In the genomic region with DNA sequence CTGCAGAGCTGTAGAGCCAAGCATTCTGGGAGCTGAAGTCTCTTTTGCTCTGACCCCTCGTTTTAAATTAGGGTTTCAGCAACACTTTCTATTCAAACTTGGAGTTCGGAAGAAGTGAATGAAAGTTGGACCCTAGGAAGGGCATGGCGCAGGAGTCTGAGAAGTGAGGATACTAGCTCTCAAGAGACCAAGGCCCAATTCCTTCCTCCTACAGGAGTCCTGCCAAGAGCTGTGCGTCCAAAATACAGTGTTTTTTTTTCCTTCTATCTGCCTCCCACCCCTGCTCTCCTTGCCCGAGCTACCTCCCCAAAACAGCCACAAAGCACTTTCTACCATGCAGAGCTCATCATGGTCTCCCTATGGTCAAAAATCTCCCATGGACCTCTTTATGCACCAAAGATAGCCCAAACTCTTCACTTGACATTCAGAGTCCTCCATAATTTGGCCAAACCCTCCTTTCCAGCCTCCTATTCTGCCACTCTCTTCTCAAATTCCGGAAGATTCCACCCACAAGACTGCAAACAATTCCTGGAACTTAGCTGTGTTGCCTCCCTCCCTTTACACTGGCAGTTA, we compare ENCODE assay signal across 8 cellular contexts. TPM values are rescaled to one million over a fixed set of nuclear protein-coding genes. Genes with fewer than 3 reads are reported as not detected.
DNase-seq lines count a peak whose midpoint lies in the region; ATAC-seq and TF ChIP-seq lines count a peak whose summit lies in the region.

No MANE protein-coding gene starts in this region.

- H3K9me3 ChIP-seq in liver (ENCODE audit: control insufficient read depth in 4 of 4, low read length in 3 of 4), result no peaks in the 10 kb centered on the region
- no peaks in the 10 kb centered on the region for H3K9me3 ChIP-seq in thymus (ENCODE audit: control insufficient read depth)

- in situ Hi-C loops in astrocyte of the cerebellum (cut with HindIII; ENCODE audit: low sequenced_read_pairs), result no loop called here

- H3K36me3 ChIP-seq in liver (ENCODE audit: control insufficient read depth in 4 of 4, insufficient read depth in 3 of 4, low read depth in 1 of 4, low read length in 3 of 4) (no peaks in the 10 kb centered on the region), thymus (ENCODE audit: control insufficient read depth, insufficient read depth) (no peaks in the 10 kb centered on the region)

- intact Hi-C loops in activated CD4-positive, alpha-beta T cell treated with anti-CD3 and anti-CD28 coated beads for 36 hours (cut with DNase I, micrococcal nuclease), result loop anchor here (5.0 kb wide), 4 partner anchors 197 to 683 kb away; a partner anchor contains a TSS

- H3K27ac ChIP-seq in liver (ENCODE audit: low read depth in 1 of 2, low read length in 2 of 2) (peak overlapping the region; percentile 76 to 90), thymus (ENCODE audit: low read depth) (no peak overlapping the region)

- peaks cover 8% of the 10 kb centered on the region for H3K9me3 Mint-ChIP-seq in activated CD4-positive, alpha-beta T cell treated with anti-CD3 and anti-CD28 coated beads for 36 hours (ENCODE audit: low read depth)

- H3K9ac ChIP-seq in liver (ENCODE audit: low read depth in 1 of 2, low read length in 2 of 2), result no peak overlapping the region

- peaks cover 6 to 37% (median 14%) of the 10 kb centered on the region in 4 donors for H3K4me1 ChIP-seq in liver (ENCODE audit: control insufficient read depth in 4 of 4, insufficient read depth in 4 of 4, low read length in 3 of 4)
- H3K4me1 ChIP-seq in thymus (ENCODE audit: control insufficient read depth, insufficient read depth, low read length), result peaks cover 10% of the 10 kb centered on the region

- peaks cover 36% of the 10 kb centered on the region for H3K36me3 Mint-ChIP-seq in activated CD4-positive, alpha-beta T cell treated with anti-CD3 and anti-CD28 coated beads for 36 hours (ENCODE audit: low read depth)

- CTCF ChIA-PET in activated CD4-positive, alpha-beta T cell treated with anti-CD3 and anti-CD28 coated beads for 36 hours (lab: Charles Lee), result interaction anchor here (0.6 to 1.9 kb wide), 6 partner anchors 15 to 518 kb away, joined by 3 to 5 read pairs (median 4); no protein-coding TSS in a partner anchor

- ATAC-seq in activated CD4-positive, alpha-beta T cell treated with anti-CD3 and anti-CD28 coated beads for 36 hours, result no peak
- ATAC-seq in HG03196 (IDR thresholded peaks at IDR 0.05; ENCODE audit: unreplicated experiment), result no peak

- no peaks in the 10 kb centered on the region for H3K27me3 Mint-ChIP-seq in activated CD4-positive, alpha-beta T cell treated with anti-CD3 and anti-CD28 coated beads for 36 hours

- DNase-seq in activated CD4-positive, alpha-beta T cell treated with anti-CD3 and anti-CD28 coated beads for 36 hours, result no peak
- no peak for DNase-seq in activated CD4-positive, alpha-beta T cell treated with anti-CD3 and anti-CD28 coated beads, Interleukin-2, amount 50 U/mL, for 48 hours
- no peak for DNase-seq in astrocyte of the cerebellum (ENCODE audit: low read depth)
- no peak for DNase-seq in NCI-H82 treated with DMSO at 0.1 percent for 48 hours (lab: John Stamatoyannopoulos, UW; ENCODE audit: unreplicated experiment)
- no peak for DNase-seq in epidermal melanocyte (ENCODE audit: insufficient read length, low spot score)

- H3K4me1 Mint-ChIP-seq in activated CD4-positive, alpha-beta T cell treated with anti-CD3 and anti-CD28 coated beads for 36 hours, result peaks cover 44% of the 10 kb centered on the region

- 74% methylated on average over 6 of the region's 6 CpGs for WGBS in liver
- 80% methylated on average over 6 of the region's 6 CpGs for WGBS in thymus

- peaks cover 0 to 3% (median 0%) of the 10 kb centered on the region in 4 donors for H3K27me3 ChIP-seq in liver (ENCODE audit: control insufficient read depth in 4 of 4, insufficient read depth in 4 of 4, low read length in 3 of 4)
- H3K27me3 ChIP-seq in thymus (ENCODE audit: control insufficient read depth, insufficient read depth), result no peaks in the 10 kb centered on the region

- TF ChIP-seq CTCF in astrocyte of the cerebellum (IDR thresholded peaks at IDR 0.05; ENCODE audit: low read depth, low read length, missing control alignments) (no peak), liver (IDR thresholded peaks at IDR 0.05; ENCODE audit: low read depth, low read length, missing input control) (no peak)

- TF ChIP-seq RAD21 in liver (IDR thresholded peaks at IDR 0.05), result no peak

- H3K4me3 ChIP-seq in astrocyte of the cerebellum (ENCODE audit: low read depth, low read length), result peak overlapping the region; percentile 98
- H3K4me3 ChIP-seq in liver (ENCODE audit: low read depth in 1 of 3, low read length in 3 of 3), result peak overlapping the region; percentile 37 to 91 (median 90)
- H3K4me3 ChIP-seq in thymus (ENCODE audit: low read length), result peak overlapping the region; percentile 97

- POLR2A ChIA-PET in activated CD4-positive, alpha-beta T cell treated with anti-CD3 and anti-CD28 coated beads for 36 hours (lab: Charles Lee), result no interaction called here

- peak overlapping the region; percentile 94 for H3K4me3 Mint-ChIP-seq in activated CD4-positive, alpha-beta T cell treated with anti-CD3 and anti-CD28 coated beads for 36 hours

- H3K27ac Mint-ChIP-seq in activated CD4-positive, alpha-beta T cell treated with anti-CD3 and anti-CD28 coated beads for 36 hours, result peak overlapping the region; percentile 96

TF ChIP-seq in liver, 16 proteins besides CTCF, POLR2A, EP300 and RAD21:
- TF ChIP-seq SP1 (IDR thresholded peaks at IDR 0.05) (peak; percentile 27), FOXA2 (IDR thresholded peaks at IDR 0.05) (no peak)
- TF ChIP-seq, protein P1, sequence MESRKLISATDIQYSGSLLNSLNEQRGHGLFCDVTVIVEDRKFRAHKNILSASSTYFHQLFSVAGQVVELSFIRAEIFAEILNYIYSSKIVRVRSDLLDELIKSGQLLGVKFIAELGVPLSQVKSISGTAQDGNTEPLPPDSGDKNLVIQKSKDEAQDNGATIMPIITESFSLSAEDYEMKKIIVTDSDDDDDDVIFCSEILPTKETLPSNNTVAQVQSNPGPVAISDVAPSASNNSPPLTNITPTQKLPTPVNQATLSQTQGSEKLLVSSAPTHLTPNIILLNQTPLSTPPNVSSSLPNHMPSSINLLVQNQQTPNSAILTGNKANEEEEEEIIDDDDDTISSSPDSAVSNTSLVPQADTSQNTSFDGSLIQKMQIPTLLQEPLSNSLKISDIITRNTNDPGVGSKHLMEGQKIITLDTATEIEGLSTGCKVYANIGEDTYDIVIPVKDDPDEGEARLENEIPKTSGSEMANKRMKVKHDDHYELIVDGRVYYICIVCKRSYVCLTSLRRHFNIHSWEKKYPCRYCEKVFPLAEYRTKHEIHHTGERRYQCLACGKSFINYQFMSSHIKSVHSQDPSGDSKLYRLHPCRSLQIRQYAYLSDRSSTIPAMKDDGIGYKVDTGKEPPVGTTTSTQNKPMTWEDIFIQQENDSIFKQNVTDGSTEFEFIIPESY (IDR thresholded peaks at IDR 0.05), result peak; percentile 10

RNA-seq across cellular contexts. Expression of a gene that starts 0.6 kb away (rescaled TPM):
- 100 to 1,000 TPM; 179 to 254 TPM for total RNA-seq in activated CD4-positive, alpha-beta T cell treated with anti-CD3 and anti-CD28 coated beads for 36 hours
- total RNA-seq in liver, result 10 to 100 TPM; 60.2 to 60.3 TPM
- 10 to 100 TPM; 17.0 to 19.3 TPM for polyA plus RNA-seq in liver
- polyA plus RNA-seq in thymus, result 34.9 TPM
